ENCODE assay signal across 1 cellular context in genomic region chr4:25376754-25377571, GRCh38.
TF ChIP-seq lines count a peak whose summit lies in the region.

TSS of gene ANAPC4 (plus strand) at chr4:25377263. CDS start at chr4:25377428, 165 bp downstream.

TF ChIP-seq in HepG2, 621 proteins besides CTCF, POLR2A, EP300 and RAD21 (continued from another document and continues in another):
- TF ChIP-seq TARDBP (CRISPR knock-in tag; IDR thresholded peaks at IDR 0.05) = peak; percentile 20; the same call in 1 of the 2 replicates
- TF ChIP-seq E2F1 (CRISPR knock-in tag; IDR thresholded peaks at IDR 0.05) = 0 out of 2 replicates have a peak, but pooled peaks have one; percentile 18
- TF ChIP-seq ARHGAP35 (CRISPR knock-in tag; IDR thresholded peaks at IDR 0.05; ENCODE audit: borderline replicate concordance) = no peak
- TF ChIP-seq ZNF256 (CRISPR knock-in tag; conservative IDR thresholded peaks at IDR 0.05) = 0 out of 2 replicates have a peak, but pooled peaks have one; percentile 42
- TF ChIP-seq ZSCAN22 (CRISPR knock-in tag; IDR thresholded peaks at IDR 0.05) = no peak
- no peak; the same call in 1 of the 2 replicates for TF ChIP-seq NFKB2 (CRISPR knock-in tag; IDR thresholded peaks at IDR 0.05; ENCODE audit: borderline replicate concordance)
- TF ChIP-seq NFE2 (CRISPR knock-in tag; IDR thresholded peaks at IDR 0.05) = no peak
- no peak for TF ChIP-seq NONO (IDR thresholded peaks at IDR 0.05)
- TF ChIP-seq NONO (CRISPR knock-in tag; conservative IDR thresholded peaks at IDR 0.05) = peak; percentile 81
- no peak for TF ChIP-seq PHB2 (IDR thresholded peaks at IDR 0.05; ENCODE audit: partially characterized antibody)
- no peak for TF ChIP-seq ZNF326 (CRISPR knock-in tag; IDR thresholded peaks at IDR 0.05; ENCODE audit: borderline replicate concordance)
- peak; percentile 53 for TF ChIP-seq AGO1 (IDR thresholded peaks at IDR 0.05; ENCODE audit: low read depth, low read length, poor library complexity, severe bottlenecking)
- TF ChIP-seq CBFB (CRISPR knock-in tag; IDR thresholded peaks at IDR 0.05) = 0 out of 2 replicates have a peak, but pooled peaks have one; percentile 32
- 0 out of 4 replicates have a peak, but pooled peaks of 1 of the 2 experiments have one; percentile 18 for TF ChIP-seq ATF4 (CRISPR knock-in tag; IDR thresholded peaks at IDR 0.05)
- 0 out of 2 replicates have a peak, but pooled peaks have one; percentile 13 for TF ChIP-seq STAG1 (CRISPR knock-in tag; IDR thresholded peaks at IDR 0.05)
- TF ChIP-seq BRF2 (CRISPR knock-in tag; IDR thresholded peaks at IDR 0.05) = no peak
- peak; percentile 48; the same call in 1 of the 2 replicates for TF ChIP-seq KLF6 (CRISPR knock-in tag; IDR thresholded peaks at IDR 0.05)
- TF ChIP-seq ZNF441 (CRISPR knock-in tag; IDR thresholded peaks at IDR 0.05; ENCODE audit: borderline replicate concordance) = peak; percentile 46; the same call in 1 of the 2 replicates
- TF ChIP-seq ZC3H13 (CRISPR knock-in tag; IDR thresholded peaks at IDR 0.05) = no peak
- TF ChIP-seq ZBTB21 (CRISPR knock-in tag; IDR thresholded peaks at IDR 0.05) = no peak
- no peak for TF ChIP-seq KIAA2018 (CRISPR knock-in tag; IDR thresholded peaks at IDR 0.05; ENCODE audit: borderline replicate concordance)
- no peak for TF ChIP-seq FOXA1 (IDR thresholded peaks at IDR 0.05)
- no peak for TF ChIP-seq FOXA1 (CRISPR knock-in tag; IDR thresholded peaks at IDR 0.05)
- no peak for TF ChIP-seq ZNF18 (CRISPR knock-in tag; IDR thresholded peaks at IDR 0.05; ENCODE audit: insufficient replicate concordance)
- no peak for TF ChIP-seq CBX2 (IDR thresholded peaks at IDR 0.05; ENCODE audit: low read depth, low read length)
- TF ChIP-seq CBX2 (CRISPR knock-in tag; IDR thresholded peaks at IDR 0.05; ENCODE audit: low read depth) = no peak
- 0 out of 2 replicates have a peak, but pooled peaks have one; percentile 51 for TF ChIP-seq MXD4 (CRISPR knock-in tag; IDR thresholded peaks at IDR 0.05)
- no peak for TF ChIP-seq TOE1 (CRISPR knock-in tag; IDR thresholded peaks at IDR 0.05)
- no peak for TF ChIP-seq CREB1 (IDR thresholded peaks at IDR 0.05)
- no peak for TF ChIP-seq CREB1 (CRISPR knock-in tag; IDR thresholded peaks at IDR 0.05)
- peak; percentile 90 for TF ChIP-seq HNRNPK (IDR thresholded peaks at IDR 0.05; ENCODE audit: low read depth, low read length, poor library complexity, severe bottlenecking)
- no peak for TF ChIP-seq THAP7 (CRISPR knock-in tag; IDR thresholded peaks at IDR 0.05)
- TF ChIP-seq ZNF780A (CRISPR knock-in tag; IDR thresholded peaks at IDR 0.05) = no peak
- 0 out of 4 replicates have a peak, but pooled peaks of 1 of the 2 experiments have one; percentile 12 for TF ChIP-seq NR2F1 (CRISPR knock-in tag; IDR thresholded peaks at IDR 0.05)
- TF ChIP-seq SIN3B (IDR thresholded peaks at IDR 0.05; ENCODE audit: low read length) = no peak
- TF ChIP-seq ZNF781 (CRISPR knock-in tag; IDR thresholded peaks at IDR 0.05; ENCODE audit: borderline replicate concordance, not compliant biosample characterization) = no peak
- peak; percentile 72 for TF ChIP-seq UBTF (CRISPR knock-in tag; IDR thresholded peaks at IDR 0.05)
- peak; percentile 67; the same call in 1 of the 2 replicates for TF ChIP-seq TFDP1 (CRISPR knock-in tag; IDR thresholded peaks at IDR 0.05; ENCODE audit: borderline replicate concordance)
- no peak for TF ChIP-seq USF2 (IDR thresholded peaks at IDR 0.05; ENCODE audit: low read depth, low read length)
- TF ChIP-seq USF2 (CRISPR knock-in tag; IDR thresholded peaks at IDR 0.05; ENCODE audit: borderline replicate concordance) = no peak
- no peak for TF ChIP-seq ZNF549 (CRISPR knock-in tag; IDR thresholded peaks at IDR 0.05)
- TF ChIP-seq ZNF317 (CRISPR knock-in tag; IDR thresholded peaks at IDR 0.05) = no peak
- no peak for TF ChIP-seq MATR3 (CRISPR knock-in tag; IDR thresholded peaks at IDR 0.05)
- TF ChIP-seq HMGA1 (CRISPR knock-in tag; conservative IDR thresholded peaks at IDR 0.05) = no peak
- TF ChIP-seq NFE2L2 (IDR thresholded peaks at IDR 0.05; ENCODE audit: low read length) = no peak
- peak; percentile 64 for TF ChIP-seq KMT2B (CRISPR knock-in tag; IDR thresholded peaks at IDR 0.05)
